ENCODE assay signal across 8 cellular contexts in the genomic region with DNA sequence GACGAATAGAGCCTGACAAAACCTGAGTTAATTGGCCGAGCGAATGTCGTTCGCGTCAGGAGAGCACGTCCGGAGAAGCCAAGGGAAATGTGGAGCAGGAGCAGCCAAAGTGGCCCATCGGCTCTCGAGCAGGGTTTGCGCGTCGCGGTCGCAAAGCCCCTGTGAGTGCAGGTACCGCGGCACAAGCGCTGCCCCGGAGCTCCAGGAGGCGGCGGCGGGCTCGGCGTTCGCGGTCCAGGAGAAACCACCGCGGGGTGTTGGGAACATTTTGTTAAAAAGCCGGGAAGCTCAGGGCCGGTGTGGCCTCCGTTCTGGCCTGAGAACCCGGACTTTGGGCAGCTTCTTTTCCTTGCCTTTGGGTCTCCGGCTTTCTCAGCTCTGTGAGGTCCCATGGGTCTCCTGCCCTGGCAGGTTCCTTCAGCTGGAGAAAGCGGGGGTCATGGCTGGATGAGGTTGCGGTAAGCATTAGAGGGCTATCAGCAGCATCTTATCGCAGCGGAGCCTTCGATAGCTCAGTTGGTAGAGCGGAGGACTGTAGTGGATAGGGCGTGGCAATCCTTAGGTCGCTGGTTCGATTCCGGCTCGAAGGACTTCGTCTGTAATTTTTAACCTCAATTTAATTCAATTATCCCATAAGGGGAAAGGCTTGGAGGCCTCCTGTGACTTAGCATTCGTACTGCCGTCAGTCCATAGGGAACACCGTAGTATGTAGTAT. TPM values are rescaled to one million over a fixed set of nuclear protein-coding genes. Genes with fewer than 3 reads are reported as not detected.
DNase-seq lines count a peak whose midpoint lies in the region; ATAC-seq and TF ChIP-seq lines count a peak whose summit lies in the region.

No MANE protein-coding gene starts in this region.

- DNase-seq in GM13976 (ENCODE audit: low spot score): peak; percentile 87
- DNase-seq in NCI-H146 (lab: John Stamatoyannopoulos, UW): peak; percentile 96
- DNase-seq in T-helper 1 cell: peak; percentile 67 to 92 (median 84)
- DNase-seq in amygdala (lab: John Stamatoyannopoulos, UW): peak; percentile 45 to 97 (median 86)
- peak; percentile 96 for DNase-seq in right atrium auricular region (ENCODE audit: low spot score)
- peak; percentile 67 for DNase-seq in pulmonary artery endothelial cell (ENCODE audit: low read depth, low spot score)
- DNase-seq in uterus: peak; percentile 95 to 96

- TF ChIP-seq POLR2A in uterus (IDR thresholded peaks at IDR 0.05): peak in 1 of 2 donors; percentile 11

- intact Hi-C loops in uterus (cut with DNase I; ENCODE audit: low total_unique reads): loop anchor here (2.0 kb wide), 1 partner anchor 28 kb away; a partner anchor contains a TSS

- H3K4me1 ChIP-seq in right atrium auricular region: peaks cover 0 to 14% of the 10 kb centered on the region in 2 donors
- peaks cover 0 to 3% of the 10 kb centered on the region in 2 donors for H3K4me1 ChIP-seq in uterus

- in situ Hi-C loops in GM13976 (cut with MboI; ENCODE audit: low sequenced_read_pairs, unreplicated experiment): no loop called here

- H3K27me3 ChIP-seq in right atrium auricular region (no peaks in the 10 kb centered on the region), uterus (no peaks in the 10 kb centered on the region)

- H3K36me3 ChIP-seq in right atrium auricular region: peaks cover 10% of the 10 kb centered on the region
- no peaks in the 10 kb centered on the region for H3K36me3 ChIP-seq in uterus

- H3K9me3 ChIP-seq in right atrium auricular region (no peaks in the 10 kb centered on the region), uterus (no peaks in the 10 kb centered on the region)

- H3K27ac ChIP-seq in right atrium auricular region: peak overlapping the region; percentile 92 to 98
- peak overlapping the region; percentile 94 to 100 for H3K27ac ChIP-seq in uterus

- ATAC-seq in HG02852 (IDR thresholded peaks at IDR 0.05; ENCODE audit: unreplicated experiment): peak; percentile 55

- H3K4me3 ChIP-seq in right atrium auricular region: peak overlapping the region; percentile 98 to 99
- H3K4me3 ChIP-seq in uterus: peak overlapping the region; percentile 75 to 96

- no peak for TF ChIP-seq CTCF in GM13976 (IDR thresholded peaks at IDR 0.05; ENCODE audit: borderline replicate concordance, control extremely low read depth, extremely low read depth, insufficient read depth, missing control alignments)
- TF ChIP-seq CTCF in right atrium auricular region (IDR thresholded peaks at IDR 0.05): peak; percentile 20 to 55
- TF ChIP-seq CTCF in uterus (IDR thresholded peaks at IDR 0.05): peak; percentile 26 to 73 (median 60)

RNA-seq across cellular contexts. Expression of a gene that starts 1.0 kb away (rescaled TPM):
- total RNA-seq in right atrium auricular region: 1 to 10 TPM; 8.1 to 9.3 TPM
- total RNA-seq in pulmonary artery endothelial cell: 18.8 and 24.3 TPM in 2 replicates
- total RNA-seq in uterus: 10 to 100 TPM in 2 of 4 donors, 1 to 10 TPM in 1, under 1 TPM in 1; 0.77 to 26.2 (median 10.8) TPM

RNA-seq across cellular contexts. Expression of a gene that starts 17.7 kb away (rescaled TPM):
- 10 to 100 TPM; 21.0 to 41.0 TPM for total RNA-seq in right atrium auricular region
- total RNA-seq in pulmonary artery endothelial cell: 21.2 and 26.9 TPM in 2 replicates
- total RNA-seq in uterus: 10 to 100 TPM; 16.1 to 96.2 (median 66.5) TPM

RNA-seq across cellular contexts. Expression of a gene that starts 21.0 kb away (rescaled TPM):
- total RNA-seq in right atrium auricular region (100 to 1,000 TPM; 379 to 465 TPM), pulmonary artery endothelial cell (360 and 398 TPM in 2 replicates), uterus (100 to 1,000 TPM in 3 of 4 donors, 10 to 100 TPM in 1; 76.3 to 387 (median 237) TPM)

RNA-seq across cellular contexts. Expression of a gene that starts 28.0 kb away (rescaled TPM):
- total RNA-seq in right atrium auricular region: 10 to 100 TPM; 22.3 to 36.7 TPM
- total RNA-seq in pulmonary artery endothelial cell: 13.8 and 21.6 TPM in 2 replicates
- total RNA-seq in uterus: 100 to 1,000 TPM; 107 to 377 (median 224) TPM

RNA-seq across cellular contexts. Expression of a gene that starts 36.1 kb away (rescaled TPM):
- total RNA-seq in right atrium auricular region (1 to 10 TPM in 1 of 2 donors, under 1 TPM in 1; 0.82 to 1.7 TPM), pulmonary artery endothelial cell (2.1 and 4.6 TPM in 2 replicates), uterus (10 to 100 TPM in 1 of 4 donors, 1 to 10 TPM in 3; 1.0 to 21.6 (median 5.4) TPM)

Comparison
In these comparisons a context has a peak if more than half of its experiments do, and no peak if none do; other contexts are left out.
1. Peak in every context shown above with its lines: DNase-seq, ATAC-seq, H3K4me3 ChIP-seq and H3K27ac ChIP-seq.